In genomic region chr18:31343454-31343853, GRCh38 we compare ENCODE assay signal across 1 cellular context.
TF ChIP-seq lines count a peak whose summit lies in the region.

No MANE protein-coding gene starts in this region.

TF ChIP-seq in HCT116, 20 proteins besides CTCF, POLR2A, EP300 and RAD21:
- TF ChIP-seq YY1 (IDR thresholded peaks at IDR 0.05; ENCODE audit: extremely low read depth, insufficient replicate concordance, low read depth, low read length) (peak; percentile 55), EZH2phosphoT487 (IDR thresholded peaks at IDR 0.05; ENCODE audit: borderline replicate concordance) (no peak)
